ENCODE assay signal across 29 cellular contexts in the genomic region with DNA sequence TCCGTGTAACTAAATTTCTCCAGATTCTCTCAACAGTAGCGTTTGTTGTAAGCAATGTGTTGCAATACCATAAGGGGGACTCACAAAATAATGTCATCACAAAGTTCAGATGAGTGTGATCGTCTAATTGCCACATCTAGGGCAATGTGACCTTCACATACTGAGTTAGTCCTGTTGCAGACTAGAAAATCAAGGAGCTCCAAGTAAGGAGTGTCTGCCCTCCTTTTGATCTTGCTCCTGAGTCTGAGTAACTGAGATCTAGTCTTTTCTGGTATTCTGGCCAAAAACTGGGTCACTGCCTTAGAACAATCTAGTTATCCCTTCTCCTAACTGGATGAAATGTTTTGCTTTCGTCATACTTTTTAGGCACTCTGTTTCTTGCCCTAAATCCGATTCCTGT.
DNase-seq lines count a peak whose midpoint lies in the region; ATAC-seq and TF ChIP-seq lines count a peak whose summit lies in the region.
"Had no signal": no experiment of that assay in that cellular context is flagged by ENCODE, and none has a peak within 500 bp of the region (broad histone marks: within the 10 kb centered on the region; RNA-seq: fewer than 3 reads in every experiment).

No MANE protein-coding gene starts in this region.

- no peak for TF ChIP-seq CTCF in breast epithelium (IDR thresholded peaks at IDR 0.05)
- no peak for TF ChIP-seq CTCF in mammary epithelial cell (conservative IDR thresholded peaks at IDR 0.05 in 1 of 2, IDR thresholded peaks at IDR 0.05 in 1 of 2; ENCODE audit: extremely low read depth in 1 of 2, insufficient read depth in 1 of 2, low read depth in 1 of 2, low read length in 2 of 2)
- no peak for TF ChIP-seq CTCF in osteoblast (IDR thresholded peaks at IDR 0.05; ENCODE audit: extremely low read depth, low read depth, low read length)

- no TSS peak for BruUV-seq in mammary epithelial cell (replicated peaks; lab: Mats Ljungman, UMichigan)

- H3K4me3 ChIP-seq in breast epithelium (no peak overlapping the region), mammary epithelial cell (replicated peaks in 1 of 3; ENCODE audit: insufficient read depth in 1 of 3, low read depth in 2 of 3, low read length in 3 of 3) (no peak overlapping the region), osteoblast (ENCODE audit: insufficient read depth, low read length) (no peak overlapping the region), aorta (ENCODE audit: low read length in 2 of 2) (no peak overlapping the region)
- H3K4me3 ChIP-seq: hepatocyte, right lobe of liver, transverse colon had no signal

- dilution Hi-C loops in mammary epithelial cell (cut with HindIII; ENCODE audit: low sequenced_read_pairs): no loop called here

- peak; percentile 58 for ATAC-seq in aorta (ENCODE audit: low FRiP score)
- ATAC-seq: activated CD4-positive, alpha-beta T cell treated with anti-CD3 and anti-CD28 coated beads for 36 hours; natural killer cell treated with Interleukin-12 subunit alpha and Interleukin-12 subunit beta and Interleukin-15 and Interleukin-18, amount 100 ng/mL, for 72 hours had no signal

- H3K4me2 ChIP-seq in mammary epithelial cell (ENCODE audit: insufficient read depth, low read depth, low read length) (no peak overlapping the region), osteoblast (ENCODE audit: insufficient read depth, low read length) (no peak overlapping the region)
- H3K4me2 ChIP-seq: hepatocyte, SK-N-SH had no signal

- no peak overlapping the region for H3K9ac ChIP-seq in mammary epithelial cell (ENCODE audit: insufficient read depth, low read length)
- H3K9ac ChIP-seq: parathyroid adenoma, SK-N-SH had no signal

- H2AFZ ChIP-seq in mammary epithelial cell (ENCODE audit: low read depth, low read length): no peak overlapping the region
- H2AFZ ChIP-seq in osteoblast (ENCODE audit: low read length): peak overlapping the region; percentile 33
- H2AFZ ChIP-seq: hepatocyte, parathyroid adenoma had no signal

- H3K9me3 ChIP-seq in breast epithelium: no peaks in the 10 kb centered on the region
- no peaks in the 10 kb centered on the region for H3K9me3 ChIP-seq in mammary epithelial cell (replicated peaks; ENCODE audit: insufficient read depth, low read length)
- H3K9me3 ChIP-seq in osteoblast (ENCODE audit: low read depth, low read length): no peaks in the 10 kb centered on the region
- H3K9me3 ChIP-seq in aorta (ENCODE audit: control insufficient read depth, low read length): no peaks in the 10 kb centered on the region
- H3K9me3 ChIP-seq: BE2C, right lobe of liver, SK-N-SH, transverse colon had no signal

- DNase-seq in breast epithelium (ENCODE audit: low spot score in 2 of 2) (no peak), mammary epithelial cell (no peak), fibroblast of gingiva (ENCODE audit: low read depth) (peak; percentile 52), osteoblast (ENCODE audit: insufficient read length, low spot score, missing footprints) (peak; percentile 35), aorta (no peak), medulla oblongata (ENCODE audit: extremely low spot score) (no peak), SHP77 treated with DMSO at 0.1 percent for 48 hours (lab: John Stamatoyannopoulos, UW) (no peak), G401 (ENCODE audit: low spot score) (no peak)
- DNase-seq: 8988T; activated CD4-positive, alpha-beta T cell treated with anti-CD3 and anti-CD28 coated beads for 36 hours; activated naive CD4-positive, alpha-beta T cell; activated T-cell treated with anti-CD3 and anti-CD28 coated beads, Interleukin-2, amount 50 U/mL, for 48 hours; amygdala; BE2C; caudate nucleus; COR-L47; dermis blood vessel endothelial cell; DMS79; H9; NCI-H2171; NCI-H524; NK-92 treated with Interleukin-12 subunit alpha and Interleukin-12 subunit beta, amount 100 ng/mL, for 24 hours; right lobe of liver; SK-N-SH; T-helper 2 cell; transverse colon had no signal

- H3K27ac ChIP-seq in breast epithelium (peak overlapping the region; percentile 38 to 60), mammary epithelial cell (ENCODE audit: insufficient read depth, low read depth, low read length) (no peak overlapping the region), osteoblast (ENCODE audit: low read depth, low read length) (no peak overlapping the region), aorta (ENCODE audit: low read depth in 1 of 2, low read length in 2 of 2) (no peak overlapping the region)
- H3K27ac ChIP-seq: hepatocyte, parathyroid adenoma, right lobe of liver, transverse colon had no signal

- intact Hi-C loops in breast epithelium (cut with DNase I; ENCODE audit: low total_unique reads) (no loop called here), mammary epithelial cell (cut with micrococcal nuclease) (no loop called here), aorta (cut with DNase I) (no loop called here)

- H4K20me1 ChIP-seq in mammary epithelial cell (ENCODE audit: insufficient read depth, low read length): no peaks in the 10 kb centered on the region
- H4K20me1 ChIP-seq in osteoblast (ENCODE audit: insufficient read depth, low read length): no peaks in the 10 kb centered on the region

- H3K79me2 ChIP-seq in mammary epithelial cell (ENCODE audit: insufficient read depth, low read length): no peaks in the 10 kb centered on the region
- no peaks in the 10 kb centered on the region for H3K79me2 ChIP-seq in osteoblast (ENCODE audit: insufficient read depth, low read length)
- H3K79me2 ChIP-seq: hepatocyte, parathyroid adenoma had no signal

- H3K36me3 ChIP-seq in breast epithelium (no peaks in the 10 kb centered on the region), mammary epithelial cell (ENCODE audit: insufficient read depth, low read length) (no peaks in the 10 kb centered on the region), osteoblast (ENCODE audit: insufficient read depth, low read length) (no peaks in the 10 kb centered on the region), aorta (ENCODE audit: control insufficient read depth in 1 of 2, insufficient read depth in 2 of 2, low read length in 1 of 2) (no peaks in the 10 kb centered on the region)
- H3K36me3 ChIP-seq: BE2C, right lobe of liver, transverse colon had no signal

- TF ChIP-seq POLR2A in breast epithelium (IDR thresholded peaks at IDR 0.05): no peak

- H3K4me1 ChIP-seq in breast epithelium (no peaks in the 10 kb centered on the region), mammary epithelial cell (ENCODE audit: insufficient read depth, low read length) (no peaks in the 10 kb centered on the region), osteoblast (ENCODE audit: insufficient read depth, low read length) (peaks cover 21% of the 10 kb centered on the region), aorta (ENCODE audit: control insufficient read depth in 1 of 2, insufficient read depth in 2 of 2, low read length in 2 of 2) (peaks cover 0 to 3% of the 10 kb centered on the region in 2 donors)
- H3K4me1 ChIP-seq: parathyroid adenoma, right lobe of liver had no signal

- CTCF ChIA-PET in mammary epithelial cell (lab: Charles Lee; ENCODE audit: low non-redundant PET): interaction anchor here (0.8 kb wide), 1 partner anchor 17 kb away, joined by 6 read pairs; no protein-coding TSS in a partner anchor

- in situ Hi-C loops in mammary epithelial cell (cut with MboI; ENCODE audit: low sequenced_read_pairs in 2 of 2) (no loop called here), G401 (cut with HindIII; ENCODE audit: low sequenced_read_pairs) (no loop called here)

- 78% methylated on average over 5 of the region's 5 CpGs for WGBS in mammary epithelial cell (ENCODE audit: low coverage, missing lambda C conversion rate)
- 92 to 96% methylated on average over 5 of the region's 5 CpGs for WGBS in aorta, 2 donors

- H3K27me3 ChIP-seq in breast epithelium (no peaks in the 10 kb centered on the region), mammary epithelial cell (ENCODE audit: insufficient read depth, low read length) (peaks cover 2% of the 10 kb centered on the region), osteoblast (ENCODE audit: insufficient read depth, low read length) (no peaks in the 10 kb centered on the region), aorta (ENCODE audit: control insufficient read depth in 1 of 2, insufficient read depth in 2 of 2, low read length in 1 of 2) (peaks cover 0 to 2% of the 10 kb centered on the region in 2 donors)
- H3K27me3 ChIP-seq: BE2C, hepatocyte, right lobe of liver, transverse colon had no signal

Comparison
In these comparisons a context has a peak if more than half of its experiments do, and no peak if none do; other contexts are left out.
1. H3K27ac ChIP-seq: peak in breast epithelium (2 of 2); none in mammary epithelial cell (single experiment), osteoblast (single experiment) and aorta (0 of 2).
2. DNase-seq: peak in fibroblast of gingiva (single experiment) and osteoblast (single experiment); none in breast epithelium (0 of 2), mammary epithelial cell (single experiment), aorta (0 of 2), medulla oblongata (single experiment), SHP77 treated with DMSO at 0.1 percent for 48 hours (single experiment) and G401 (single experiment).